Comparison of ENCODE assay signal across 8 cellular contexts in the genomic region with DNA sequence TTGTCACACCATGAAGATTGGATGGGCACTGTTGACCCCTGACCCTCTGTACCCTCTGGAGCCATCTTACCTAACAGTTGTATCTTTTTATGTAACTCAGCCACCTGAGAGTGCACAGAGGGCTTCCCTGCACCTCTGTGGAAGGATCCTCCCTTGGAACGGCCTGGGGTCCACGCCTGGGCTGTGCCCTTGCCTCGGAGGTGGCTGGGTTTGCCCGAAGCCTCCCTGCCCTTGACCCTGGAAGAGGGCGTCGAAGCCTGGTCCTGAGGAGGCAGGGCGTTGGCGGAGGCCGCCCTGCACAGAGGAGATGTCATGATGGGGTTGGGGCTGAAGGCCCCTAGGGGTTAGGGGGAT. TPM values are rescaled to one million over a fixed set of nuclear protein-coding genes. Genes with fewer than 3 reads are reported as not detected.
DNase-seq lines count a peak whose midpoint lies in the region; ATAC-seq and TF ChIP-seq lines count a peak whose summit lies in the region.

No MANE protein-coding gene starts in this region.

- no peaks in the 10 kb centered on the region for H3K9me3 Mint-ChIP-seq in stimulated activated effector memory CD8-positive, alpha-beta T cell treated with anti-CD3 and anti-CD28 coated beads, Interleukin-12 subunit alpha, Interleukin-12 subunit beta, amount 100 ng/mL, for 72 hours

- no peak for TF ChIP-seq POLR2A in erythroblast (IDR thresholded peaks at IDR 0.05; ENCODE audit: low read length)

- H3K36me3 Mint-ChIP-seq in stimulated activated effector memory CD8-positive, alpha-beta T cell treated with anti-CD3 and anti-CD28 coated beads, Interleukin-12 subunit alpha, Interleukin-12 subunit beta, amount 100 ng/mL, for 72 hours, result peaks cover 58% of the 10 kb centered on the region

- H3K4me3 Mint-ChIP-seq in stimulated activated effector memory CD8-positive, alpha-beta T cell treated with anti-CD3 and anti-CD28 coated beads, Interleukin-12 subunit alpha, Interleukin-12 subunit beta, amount 100 ng/mL, for 72 hours, result peak overlapping the region; percentile 100

- H3K27me3 ChIP-seq in SJSA1 (replicated peaks), result no peaks in the 10 kb centered on the region

- DNase-seq in AG10803 (ENCODE audit: low read depth), result no peak
- no peak for DNase-seq in SJSA1 (ENCODE audit: low read depth in 1 of 2, low spot score in 2 of 2)
- DNase-seq in foreskin fibroblast, result no peak
- no peak for DNase-seq in stimulated activated effector memory CD8-positive, alpha-beta T cell treated with anti-CD3 and anti-CD28 coated beads, Interleukin-12 subunit alpha, Interleukin-12 subunit beta, amount 100 ng/mL, for 72 hours (ENCODE audit: low spot score in 2 of 2)
- no peak for DNase-seq in erythroblast (lab: John Stamatoyannopoulos, UW)
- no peak for DNase-seq in NCI-H1694 treated with DMSO at 0.1 percent for 48 hours (lab: John Stamatoyannopoulos, UW)
- DNase-seq in effector CD4-positive, alpha-beta T cell, result no peak

- H3K36me3 ChIP-seq in SJSA1, result peaks cover 37% of the 10 kb centered on the region

- H3K4me3 ChIP-seq in AG10803 (ENCODE audit: low read length) (peak overlapping the region; percentile 61), SJSA1 (peak overlapping the region; percentile 65), foreskin fibroblast (ENCODE audit: low read depth in 1 of 2, low read length in 2 of 2) (peak overlapping the region; percentile 52 to 93)

- peaks cover 14% of the 10 kb centered on the region for H3K4me1 ChIP-seq in SJSA1 (replicated peaks)

- peaks cover 23% of the 10 kb centered on the region for H3K4me1 Mint-ChIP-seq in stimulated activated effector memory CD8-positive, alpha-beta T cell treated with anti-CD3 and anti-CD28 coated beads, Interleukin-12 subunit alpha, Interleukin-12 subunit beta, amount 100 ng/mL, for 72 hours

- H3K9me3 ChIP-seq in SJSA1 (replicated peaks), result no peaks in the 10 kb centered on the region

- peak overlapping the region; percentile 13; the same call in 1 of the 2 replicates for H3K27ac ChIP-seq in SJSA1

- peak; percentile 17 for ATAC-seq in GM21528 (IDR thresholded peaks at IDR 0.05; ENCODE audit: low FRiP score, unreplicated experiment)
- ATAC-seq in stimulated activated effector memory CD8-positive, alpha-beta T cell treated with anti-CD3 and anti-CD28 coated beads, Interleukin-12 subunit alpha, Interleukin-12 subunit beta, amount 100 ng/mL, for 72 hours, result peak; percentile 31

- TF ChIP-seq CTCF in AG10803 (conservative IDR thresholded peaks at IDR 0.05; ENCODE audit: low read length) (no peak), foreskin fibroblast (IDR thresholded peaks at IDR 0.05; ENCODE audit: low read depth, low read length) (no peak)

- peak overlapping the region; percentile 99 for H3K27ac Mint-ChIP-seq in stimulated activated effector memory CD8-positive, alpha-beta T cell treated with anti-CD3 and anti-CD28 coated beads, Interleukin-12 subunit alpha, Interleukin-12 subunit beta, amount 100 ng/mL, for 72 hours

RNA-seq across cellular contexts. Expression of a gene that starts 0.2 kb away (rescaled TPM):
- total RNA-seq in SJSA1 (2014; rRNA removed; shearing (Covaris generic)), result 0.24 TPM in 1 of 2 replicates, not detected in the other

RNA-seq across cellular contexts. Expression of a gene that starts 0.8 kb away (rescaled TPM):
- total RNA-seq in SJSA1 (2014; rRNA removed; shearing (Covaris generic)), result 91.2 and 110 TPM in 2 replicates

RNA-seq across cellular contexts. Expression of a gene that starts 15.6 kb away (rescaled TPM):
- 0.22 TPM in 1 of 2 replicates, not detected in the other for total RNA-seq in SJSA1 (2014; rRNA removed; shearing (Covaris generic))

RNA-seq across cellular contexts. Expression of a gene that starts 46.2 kb away (rescaled TPM):
- 1.3 TPM in 1 of 2 replicates, not detected in the other for total RNA-seq in SJSA1 (2014; rRNA removed; shearing (Covaris generic))

RNA-seq across cellular contexts. Expression of a gene that starts 50.6 kb away (rescaled TPM):
- 2.6 and 4.5 TPM in 2 replicates for total RNA-seq in SJSA1 (2014; rRNA removed; shearing (Covaris generic))
